In genomic region chr9:137218754-137219271, GRCh38 we compare ENCODE assay signal across 1 cellular context.
A peak's percentile ranks its signal among the peaks of the same experiment; 100 is the strongest.
TF ChIP-seq lines count a peak whose summit lies in the region.

No MANE protein-coding gene starts in this region.

TF ChIP-seq in endothelial cell of umbilical vein, 7 proteins besides CTCF, POLR2A, EP300 and RAD21:
- no peak for TF ChIP-seq GATA2 (IDR thresholded peaks at IDR 0.05; ENCODE audit: insufficient read depth, insufficient read length, low read depth, low read length)
- TF ChIP-seq POLR2AphosphoS5 (IDR thresholded peaks at IDR 0.05; ENCODE audit: insufficient read depth, low read depth, low read length), result peak; percentile 49
